ENCODE assay signal across 10 cellular contexts in the genomic region with DNA sequence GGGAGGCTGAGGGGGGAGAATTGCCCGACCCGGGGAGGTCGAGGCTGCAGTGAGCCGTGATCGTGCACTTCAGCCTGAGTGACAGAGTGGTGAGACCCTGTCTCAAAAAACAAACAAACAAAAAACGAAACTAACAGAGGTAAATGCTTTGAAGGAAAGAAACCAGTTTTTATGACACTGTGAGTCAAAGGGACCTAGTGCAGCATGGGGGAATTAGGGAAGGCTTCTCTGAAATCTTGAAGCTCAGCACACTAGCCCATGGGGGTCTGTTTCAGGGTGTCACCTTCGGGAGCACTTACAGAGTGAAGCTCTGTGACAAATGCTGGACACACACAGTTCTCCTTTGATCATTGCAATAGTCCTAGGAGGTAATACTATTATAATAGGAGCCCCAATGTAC. TPM values are rescaled to one million over a fixed set of nuclear protein-coding genes. Genes with fewer than 3 reads are reported as not detected.
A peak's percentile ranks its signal among the peaks of the same experiment; 100 is the strongest.
DNase-seq lines count a peak whose midpoint lies in the region; ATAC-seq and TF ChIP-seq lines count a peak whose summit lies in the region.
"Had no signal": no experiment of that assay in that cellular context is flagged by ENCODE, and none has a peak within 500 bp of the region (broad histone marks: within the 10 kb centered on the region; RNA-seq: fewer than 3 reads in every experiment).

No MANE protein-coding gene starts in this region.

- H3K27me3 ChIP-seq in HCT116 (ENCODE audit: insufficient read depth, low read length) (no peaks in the 10 kb centered on the region), gastroesophageal sphincter (no peaks in the 10 kb centered on the region), skeletal muscle satellite cell (ENCODE audit: control insufficient read depth, insufficient read depth, low read length) (no peaks in the 10 kb centered on the region)

- no peak for TF ChIP-seq POLR2A in HCT116 (IDR thresholded peaks at IDR 0.05; ENCODE audit: borderline replicate concordance, extremely low read depth, insufficient read depth, insufficient read length)
- no peak for TF ChIP-seq POLR2A in gastroesophageal sphincter (IDR thresholded peaks at IDR 0.05)

- intact Hi-C loops in HCT116 (cut with micrococcal nuclease) = no loop called here

- DNase-seq in HCT116 (ENCODE audit: low read depth, low spot score) = no peak
- no peak for DNase-seq in WTC11 (ENCODE audit: low spot score)
- no peak for DNase-seq in NCI-H2081 (lab: John Stamatoyannopoulos, UW)
- no peak for DNase-seq in DMS53 treated with DMSO at 0.1 percent for 48 hours (lab: John Stamatoyannopoulos, UW; ENCODE audit: unreplicated experiment)
- DNase-seq in HuH-7 (ENCODE audit: low spot score) = no peak
- DNase-seq in islet precursor cell = no peak
- DNase-seq: effector CD4-positive, alpha-beta T cell had no signal

- WGBS in gastroesophageal sphincter (ENCODE audit: low coverage in 1 of 2), 2 donors = 57 to 80% methylated on average over 3 of the region's 7 CpGs

- H3K27ac ChIP-seq in HCT116 (ENCODE audit: low read depth, low read length) (peak overlapping the region; percentile 80), gastroesophageal sphincter (peak overlapping the region in 3 of 4 donors; percentile 72 to 75 (median 74))

- TF ChIP-seq CTCF in HCT116 (IDR thresholded peaks at IDR 0.05 in 2 of 3, conservative IDR thresholded peaks at IDR 0.05 in 1 of 3; ENCODE audit: borderline replicate concordance in 1 of 3, insufficient read depth in 1 of 3, low read depth in 2 of 3, low read length in 2 of 3) = no peak
- no peak for TF ChIP-seq CTCF in WTC11 (IDR thresholded peaks at IDR 0.05)
- no peak for TF ChIP-seq CTCF in gastroesophageal sphincter (IDR thresholded peaks at IDR 0.05)

- ATAC-seq in HCT116 = peak; percentile 31
- no peak for ATAC-seq in WTC11
- ATAC-seq in gastroesophageal sphincter = no peak

- H3K9ac ChIP-seq in HCT116 (ENCODE audit: low read length) (peak overlapping the region; percentile 44), skeletal muscle satellite cell (ENCODE audit: low read depth, low read length) (peak overlapping the region; percentile 46)

- H3K4me3 ChIP-seq in HCT116 (replicated peaks in 1 of 2; ENCODE audit: low read depth in 1 of 2, low read length in 2 of 2) (peak overlapping the region in 1 of 2 experiments; percentile 40; a peak in 3 of 4 replicates), gastroesophageal sphincter (peak overlapping the region in 1 of 2 donors; percentile 11), skeletal muscle satellite cell (ENCODE audit: low read length) (peak overlapping the region; percentile 40)

- 0 out of 2 replicates have a peak overlapping the region, but pooled peaks have one; percentile 19 for H3K27ac Mint-ChIP-seq in WTC11

- TF ChIP-seq EP300 in gastroesophageal sphincter (IDR thresholded peaks at IDR 0.05) = no peak

- H3K27me3 Mint-ChIP-seq in WTC11 (ENCODE audit: low read depth) = peaks cover 3% of the 10 kb centered on the region; the same call in 1 of the 2 replicates

- H3K4me3 Mint-ChIP-seq in WTC11 = no peak overlapping the region

- no TSS peak for BruUV-seq in HCT116 (replicated peaks; lab: Mats Ljungman, UMichigan)

- H3K4me2 ChIP-seq in HCT116 (ENCODE audit: low read length) = peak overlapping the region; percentile 78
- peak overlapping the region; percentile 67 for H3K4me2 ChIP-seq in skeletal muscle satellite cell (ENCODE audit: low read length)

- H3K36me3 ChIP-seq in HCT116 (ENCODE audit: control insufficient read depth in 1 of 2, insufficient read depth in 2 of 2, low read length in 2 of 2) (no peaks in the 10 kb centered on the region), gastroesophageal sphincter (no peaks in the 10 kb centered on the region), skeletal muscle satellite cell (ENCODE audit: insufficient read depth, low read length) (no peaks in the 10 kb centered on the region)

- H3K9me3 Mint-ChIP-seq in WTC11 = peaks cover 6% of the 10 kb centered on the region; the same call in 1 of the 2 replicates

- peaks cover 8% of the 10 kb centered on the region for H3K36me3 Mint-ChIP-seq in WTC11

- H4K20me1 ChIP-seq in HCT116 (ENCODE audit: insufficient read depth) = no peaks in the 10 kb centered on the region

- CTCF ChIA-PET in HCT116 (lab: Charles Lee) = interaction anchor here (1.8 kb wide), 1 partner anchor 16 kb away, joined by 5 read pairs; the partner anchor contains the start of gene ITPRIPL2
- CTCF ChIA-PET in WTC11 (lab: Charles Lee) = interaction anchor here (0.5 to 2.3 kb wide), 5 partner anchors 16 to 227 kb away, joined by 3 to 14 read pairs (median 9); partner anchors contain the start of gene ITPRIPL2

- H3K79me2 ChIP-seq in HCT116 (ENCODE audit: insufficient read depth, low read length) = no peaks in the 10 kb centered on the region

- peaks cover 0 to 11% of the 10 kb centered on the region in 2 experiments; a peak in 1 of 4 replicates for H3K9me3 ChIP-seq in HCT116 (ENCODE audit: control insufficient read depth in 1 of 2, insufficient read depth in 1 of 2, low read depth in 1 of 2, low read length in 2 of 2)
- peaks cover 0 to 4% (median 0%) of the 10 kb centered on the region in 3 donors for H3K9me3 ChIP-seq in gastroesophageal sphincter
- no peaks in the 10 kb centered on the region for H3K9me3 ChIP-seq in skeletal muscle satellite cell (replicated peaks; ENCODE audit: low read length)

- no peak for TF ChIP-seq RAD21 in HCT116 (IDR thresholded peaks at IDR 0.05; ENCODE audit: low read depth)

- peak overlapping the region; percentile 77 for H2AFZ ChIP-seq in HCT116 (ENCODE audit: low read depth, low read length, poor library complexity, severe bottlenecking)

- POLR2A ChIA-PET in HCT116 (lab: Charles Lee) (interaction anchor here (1.0 to 1.6 kb wide), 4 partner anchors 8 to 13 kb away, joined by 3 to 6 read pairs (median 4); no protein-coding TSS in a partner anchor), WTC11 (lab: Charles Lee) (interaction anchor here (1.3 kb wide), 1 partner anchor 9 kb away, joined by 4 read pairs; no protein-coding TSS in a partner anchor)

- no peaks in the 10 kb centered on the region for H3K9me2 ChIP-seq in HCT116 (ENCODE audit: insufficient read depth)

- H3K4me1 ChIP-seq in HCT116 (ENCODE audit: control insufficient read depth in 1 of 2, insufficient read depth in 2 of 2, low read length in 2 of 2) (peaks cover 45 to 53% of the 10 kb centered on the region in 2 experiments), gastroesophageal sphincter (peaks cover 0 to 27% (median 16%) of the 10 kb centered on the region in 3 donors), skeletal muscle satellite cell (ENCODE audit: control insufficient read depth, insufficient read depth, low read length) (peaks cover 21% of the 10 kb centered on the region)

- H3K4me1 Mint-ChIP-seq in WTC11 = peaks cover 36% of the 10 kb centered on the region

- RAD21 ChIA-PET in HCT116 (lab: Charles Lee; ENCODE audit: low non-redundant PET in 1 of 2, low total read pairs in 2 of 2, uncharacterized antibody in 2 of 2, unreplicated experiment in 2 of 2) = no interaction called here

TF ChIP-seq in HCT116, 20 proteins besides CTCF, POLR2A, EP300 and RAD21 (continues in another document):
- TF ChIP-seq SRF (IDR thresholded peaks at IDR 0.05; ENCODE audit: low read depth) (no peak), EZH2 (IDR thresholded peaks at IDR 0.05) (no peak), EGR1 (IDR thresholded peaks at IDR 0.05; ENCODE audit: low read depth) (no peak), ZBTB33 (IDR thresholded peaks at IDR 0.05; ENCODE audit: extremely low read depth, insufficient replicate concordance, low read length) (no peak), FOSL1 (IDR thresholded peaks at IDR 0.05; ENCODE audit: low read depth) (no peak)

TF ChIP-seq in WTC11, 78 proteins besides CTCF, POLR2A, EP300 and RAD21 (continues in another document):
- no peak for TF ChIP-seq MLX (CRISPR knock-in tag; IDR thresholded peaks at IDR 0.05)
- no peak for TF ChIP-seq IRF1 (CRISPR knock-in tag; IDR thresholded peaks at IDR 0.05)
- TF ChIP-seq RELA (CRISPR knock-in tag; IDR thresholded peaks at IDR 0.05; ENCODE audit: borderline replicate concordance) = no peak
- TF ChIP-seq GRHL2 (CRISPR knock-in tag; IDR thresholded peaks at IDR 0.05; ENCODE audit: insufficient replicate concordance, severe bottlenecking) = no peak
- no peak for TF ChIP-seq CREM (CRISPR knock-in tag; IDR thresholded peaks at IDR 0.05)
- TF ChIP-seq, protein P1, sequence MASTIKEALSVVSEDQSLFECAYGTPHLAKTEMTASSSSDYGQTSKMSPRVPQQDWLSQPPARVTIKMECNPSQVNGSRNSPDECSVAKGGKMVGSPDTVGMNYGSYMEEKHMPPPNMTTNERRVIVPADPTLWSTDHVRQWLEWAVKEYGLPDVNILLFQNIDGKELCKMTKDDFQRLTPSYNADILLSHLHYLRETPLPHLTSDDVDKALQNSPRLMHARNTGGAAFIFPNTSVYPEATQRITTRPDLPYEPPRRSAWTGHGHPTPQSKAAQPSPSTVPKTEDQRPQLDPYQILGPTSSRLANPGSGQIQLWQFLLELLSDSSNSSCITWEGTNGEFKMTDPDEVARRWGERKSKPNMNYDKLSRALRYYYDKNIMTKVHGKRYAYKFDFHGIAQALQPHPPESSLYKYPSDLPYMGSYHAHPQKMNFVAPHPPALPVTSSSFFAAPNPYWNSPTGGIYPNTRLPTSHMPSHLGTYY (CRISPR knock-in tag; IDR thresholded peaks at IDR 0.05) = no peak
- TF ChIP-seq ZNF416 (CRISPR knock-in tag; IDR thresholded peaks at IDR 0.05) = no peak
- no peak for TF ChIP-seq OVOL2 (CRISPR knock-in tag; IDR thresholded peaks at IDR 0.05; ENCODE audit: borderline replicate concordance)
- TF ChIP-seq SMAD4 (CRISPR knock-in tag; IDR thresholded peaks at IDR 0.05) = no peak

RNA-seq across cellular contexts. Expression of gene ITPRIPL2, which starts 16.6 kb away (rescaled TPM):
- total RNA-seq in HCT116 (2021; ENCODE audit: unreplicated experiment) (67.9 TPM), WTC11 (2021) (5.3 to 7.1 TPM (median 6.6 TPM) in 3 replicates), gastroesophageal sphincter (100 to 1,000 TPM in 1 of 4 donors, 10 to 100 TPM in 3; 53.9 to 115 (median 69.2) TPM)
- 22.8 and 25.2 TPM in 2 replicates for polyA plus RNA-seq in HCT116 (2012)
- total RNA-seq in skeletal muscle satellite cell (2012; rRNA removed) = 58.1 and 59.6 TPM in 2 replicates

RNA-seq across cellular contexts. Expression of gene SYT17, which starts 37.7 kb away (rescaled TPM):
- total RNA-seq in HCT116 (2021; ENCODE audit: unreplicated experiment) (10.3 TPM), WTC11 (2021) (5.5 to 6.8 TPM (median 6.3 TPM) in 3 replicates), gastroesophageal sphincter (1 to 10 TPM; 4.2 to 9.0 (median 6.3) TPM)
- 10.5 and 12.9 TPM in 2 replicates for polyA plus RNA-seq in HCT116 (2012)
- total RNA-seq in skeletal muscle satellite cell (2012; rRNA removed) = not detected in 2 replicates
- total RNA-seq: T-helper 2 cell treated with Interferon-gamma antibody and Interleukin-4, amounts not matched to agents 100 ng/mL and 5 ng/mL, for 36 hours had no signal
